21 cellular contexts compared by ENCODE assay signal in genomic region chr1:56478734-56479133, GRCh38.
DNase-seq lines count a peak whose midpoint lies in the region; ATAC-seq and TF ChIP-seq lines count a peak whose summit lies in the region.
"Had no signal": no experiment of that assay in that cellular context is flagged by ENCODE, and none has a peak within 500 bp of the region (broad histone marks: within the 10 kb centered on the region; RNA-seq: fewer than 3 reads in every experiment).

No MANE protein-coding gene starts in this region.

- H3K4me2 ChIP-seq in smooth muscle cell: no peak overlapping the region
- H3K4me2 ChIP-seq: BLaER1 had no signal

- H3K9me3 Mint-ChIP-seq in IgD-negative memory B cell: no peaks in the 10 kb centered on the region
- no peaks in the 10 kb centered on the region for H3K9me3 Mint-ChIP-seq in endodermal cell
- no peaks in the 10 kb centered on the region for H3K9me3 Mint-ChIP-seq in nephron progenitor cell
- H3K9me3 Mint-ChIP-seq in stimulated activated memory B cell treated with anti-CD40 and anti-IgM and Interleukin-4, amounts not matched to agents 10 μg/mL and 1 μg/mL and 100 μg/mL, for 72 hours: no peaks in the 10 kb centered on the region

- H3K27ac ChIP-seq in endodermal cell (ENCODE audit: low read depth, low read length) (no peak overlapping the region), smooth muscle cell (ENCODE audit: low read depth) (no peak overlapping the region)
- H3K27ac ChIP-seq: BLaER1, GM23248 had no signal

- H3K27ac Mint-ChIP-seq in IgD-negative memory B cell (no peak overlapping the region), endodermal cell (no peak overlapping the region), nephron progenitor cell (no peak overlapping the region)
- H3K27ac Mint-ChIP-seq in stimulated activated memory B cell treated with anti-CD40 and anti-IgM and Interleukin-4, amounts not matched to agents 10 μg/mL and 1 μg/mL and 100 μg/mL, for 72 hours: no peak overlapping the region

- H3K4me3 ChIP-seq in endodermal cell (ENCODE audit: low read length) (no peak overlapping the region), smooth muscle cell (no peak overlapping the region)
- H3K4me3 ChIP-seq: BLaER1, GM23248, SJSA1 had no signal

- TF ChIP-seq CTCF in endodermal cell (conservative IDR thresholded peaks at IDR 0.05) (no peak), nephron progenitor cell (IDR thresholded peaks at IDR 0.05) (no peak), smooth muscle cell (IDR thresholded peaks at IDR 0.05; ENCODE audit: borderline replicate concordance, insufficient read depth, poor library complexity, severe bottlenecking) (no peak)

- H3K27me3 ChIP-seq in endodermal cell (ENCODE audit: control insufficient read depth, insufficient read depth, low read length, poor library complexity, severe bottlenecking): peaks cover 12% of the 10 kb centered on the region
- H3K27me3 ChIP-seq in smooth muscle cell (ENCODE audit: low read depth): no peaks in the 10 kb centered on the region
- H3K27me3 ChIP-seq: SJSA1 had no signal

- 95 to 97% methylated on average over 7 of the region's 7 CpGs for WGBS in endodermal cell (ENCODE audit: insufficient coverage in 1 of 2, insufficient read length in 1 of 2), 2 experiments
- WGBS in smooth muscle cell (ENCODE audit: low lambda C conversion rate): 95% methylated on average over 7 of the region's 7 CpGs

- H3F3A ChIP-seq in smooth muscle cell (ENCODE audit: low read depth): no peaks in the 10 kb centered on the region

- H3K9me3 ChIP-seq in endodermal cell (ENCODE audit: control insufficient read depth, low read length): no peaks in the 10 kb centered on the region
- H3K9me3 ChIP-seq in smooth muscle cell (replicated peaks; ENCODE audit: low read depth): no peaks in the 10 kb centered on the region
- H3K9me3 ChIP-seq: BLaER1, SJSA1 had no signal

- H3K9ac ChIP-seq in endodermal cell (ENCODE audit: extremely low read depth, low read length, poor library complexity, severe bottlenecking): no peak overlapping the region
- no peak overlapping the region for H3K9ac ChIP-seq in smooth muscle cell (ENCODE audit: low read depth)
- H3K9ac ChIP-seq: BLaER1, GM23248 had no signal

- H3K36me3 ChIP-seq in endodermal cell (ENCODE audit: control insufficient read depth, insufficient read depth, low read length): no peaks in the 10 kb centered on the region
- no peaks in the 10 kb centered on the region for H3K36me3 ChIP-seq in smooth muscle cell (ENCODE audit: low read depth)
- H3K36me3 ChIP-seq: BLaER1, SJSA1 had no signal

- DNase-seq in endodermal cell (no peak), nephron progenitor cell (no peak), smooth muscle cell (lab: John Stamatoyannopoulos, UW; ENCODE audit: unreplicated experiment) (no peak), germinal center (ENCODE audit: low spot score) (no peak), DMS79 (lab: John Stamatoyannopoulos, UW) (no peak), NOMO-1 treated with DMSO at 0.1 percent for 48 hours (lab: John Stamatoyannopoulos, UW; ENCODE audit: unreplicated experiment) (no peak)
- DNase-seq: CD4-positive, alpha-beta memory T cell; GM23248; IMR-90; NCI-H1105 treated with DMSO at 0.1 percent for 48 hours; NCI-H1694 treated with DMSO at 0.1 percent for 48 hours; NCI-H2081 treated with DMSO at 0.1 percent for 48 hours; NCI-H2171 treated with DMSO at 0.1 percent for 48 hours; NCI-H524 treated with DMSO at 0.1 percent for 48 hours; NCI-H82; OCI-M1 had no signal

- H3K36me3 Mint-ChIP-seq in IgD-negative memory B cell: no peaks in the 10 kb centered on the region
- no peaks in the 10 kb centered on the region for H3K36me3 Mint-ChIP-seq in endodermal cell (ENCODE audit: low read depth)
- H3K36me3 Mint-ChIP-seq in nephron progenitor cell (ENCODE audit: low read depth): no peaks in the 10 kb centered on the region
- H3K36me3 Mint-ChIP-seq in stimulated activated memory B cell treated with anti-CD40 and anti-IgM and Interleukin-4, amounts not matched to agents 10 μg/mL and 1 μg/mL and 100 μg/mL, for 72 hours: no peaks in the 10 kb centered on the region
- H3K36me3 Mint-ChIP-seq: CD4-positive, alpha-beta memory T cell had no signal

- H3K27me3 Mint-ChIP-seq in IgD-negative memory B cell: peaks cover 12% of the 10 kb centered on the region
- peaks cover 9% of the 10 kb centered on the region for H3K27me3 Mint-ChIP-seq in endodermal cell (ENCODE audit: insufficient read depth)
- H3K27me3 Mint-ChIP-seq in nephron progenitor cell (ENCODE audit: low read depth, poor library complexity): peaks cover 21% of the 10 kb centered on the region
- peaks cover 27% of the 10 kb centered on the region for H3K27me3 Mint-ChIP-seq in stimulated activated memory B cell treated with anti-CD40 and anti-IgM and Interleukin-4, amounts not matched to agents 10 μg/mL and 1 μg/mL and 100 μg/mL, for 72 hours

- no peaks in the 10 kb centered on the region for H4K20me1 ChIP-seq in smooth muscle cell (ENCODE audit: low read depth)
- H4K20me1 ChIP-seq: BLaER1 had no signal

- no peak overlapping the region for H2AFZ ChIP-seq in smooth muscle cell (ENCODE audit: low read depth)
- H2AFZ ChIP-seq: GM23248 had no signal

- H3K4me1 Mint-ChIP-seq in IgD-negative memory B cell: peaks cover 3 to 9% (median 7%) of the 10 kb centered on the region in 3 donors
- peaks cover 13% of the 10 kb centered on the region for H3K4me1 Mint-ChIP-seq in endodermal cell
- H3K4me1 Mint-ChIP-seq in nephron progenitor cell: peaks cover 23% of the 10 kb centered on the region
- H3K4me1 Mint-ChIP-seq in stimulated activated memory B cell treated with anti-CD40 and anti-IgM and Interleukin-4, amounts not matched to agents 10 μg/mL and 1 μg/mL and 100 μg/mL, for 72 hours: peaks cover 15% of the 10 kb centered on the region
- H3K4me1 Mint-ChIP-seq: CD4-positive, alpha-beta memory T cell had no signal

- H3K4me1 ChIP-seq in endodermal cell (ENCODE audit: control insufficient read depth, insufficient read depth, low read length) (no peaks in the 10 kb centered on the region), smooth muscle cell (ENCODE audit: low read depth) (no peaks in the 10 kb centered on the region)
- H3K4me1 ChIP-seq: BLaER1 had no signal

- H3K79me2 ChIP-seq in smooth muscle cell (ENCODE audit: low read depth): no peaks in the 10 kb centered on the region

- H3K4me3 Mint-ChIP-seq in IgD-negative memory B cell (peak overlapping the region in 3 of 4 donors; percentile 61 to 79 (median 72)), endodermal cell (peak overlapping the region; percentile 66), nephron progenitor cell (peak overlapping the region; percentile 53)
- H3K4me3 Mint-ChIP-seq in stimulated activated memory B cell treated with anti-CD40 and anti-IgM and Interleukin-4, amounts not matched to agents 10 μg/mL and 1 μg/mL and 100 μg/mL, for 72 hours: peak overlapping the region; percentile 7
- H3K4me3 Mint-ChIP-seq: CD4-positive, alpha-beta memory T cell had no signal

- no peak for ATAC-seq in stimulated activated memory B cell treated with anti-CD40 and anti-IgM and Interleukin-4, amounts not matched to agents 10 μg/mL and 1 μg/mL and 100 μg/mL, for 72 hours
- ATAC-seq: HCT116 had no signal

Comparison
In these comparisons a context has a peak if more than half of its experiments do, and no peak if none do; other contexts are left out.
1. H3K4me3 Mint-ChIP-seq: peak in every context shown above with its lines; median percentile 72 in IgD-negative memory B cell; 66 in endodermal cell; 53 in nephron progenitor cell; 7 in stimulated activated memory B cell treated with anti-CD40 and anti-IgM and Interleukin-4, amounts not matched to agents 10 μg/mL and 1 μg/mL and 100 μg/mL, for 72 hours.